ENCODE assay signal across 8 cellular contexts in genomic region chr12:13044002-13044858, GRCh38. TPM values are rescaled to one million over a fixed set of nuclear protein-coding genes. Genes with fewer than 3 reads are reported as not detected.
DNase-seq lines count a peak whose midpoint lies in the region; ATAC-seq and TF ChIP-seq lines count a peak whose summit lies in the region.

Gene FAM234B (plus strand): TSS chr12:13044381. CDS start chr12:13044404, 23 bp downstream.

- H3K79me2 ChIP-seq in GM23248 (ENCODE audit: insufficient read depth) (peaks cover 43% of the 10 kb centered on the region), Loucy (ENCODE audit: insufficient read depth, low read length) (peaks cover 35% of the 10 kb centered on the region; the same call in 1 of the 2 replicates)

- peak within 1 kb of the TSS; percentile 83 for H3K4me3 Mint-ChIP-seq in progenitor cell of endocrine pancreas (ENCODE audit: low read depth)

- peak within 1 kb of the TSS; percentile 97 for H2AFZ ChIP-seq in GM23248
- H2AFZ ChIP-seq in Loucy (ENCODE audit: low read length): peak within 1 kb of the TSS; percentile 95

- in situ Hi-C loops in GM23248 (cut with MboI): loop anchor here (25.0 kb wide), 1 partner anchor 493 kb away; no protein-coding TSS in a partner anchor

- H3K36me3 ChIP-seq in GM23248 (ENCODE audit: low read depth) (no peaks in the 10 kb centered on the region), Loucy (ENCODE audit: insufficient read depth, low read length) (no peaks in the 10 kb centered on the region), right atrium auricular region (no peaks in the 10 kb centered on the region), upper lobe of right lung (no peaks in the 10 kb centered on the region)

- H3K4me3 ChIP-seq in GM23248 (peak within 1 kb of the TSS; percentile 90), Loucy (ENCODE audit: low read length, poor library complexity, severe bottlenecking) (peak within 1 kb of the TSS; percentile 88), right atrium auricular region (peak within 1 kb of the TSS; percentile 94 to 99), upper lobe of right lung (peak within 1 kb of the TSS; percentile 100)

- H3K9ac ChIP-seq in GM23248 (peak within 1 kb of the TSS; percentile 47), Loucy (ENCODE audit: low read depth, low read length, poor library complexity, severe bottlenecking) (peak within 1 kb of the TSS; percentile 68)

- peaks cover 35% of the 10 kb centered on the region for H3K27me3 Mint-ChIP-seq in progenitor cell of endocrine pancreas

- H3K4me1 ChIP-seq in GM23248 (ENCODE audit: insufficient read depth) (peaks cover 3% of the 10 kb centered on the region), Loucy (ENCODE audit: insufficient read depth, low read length, poor library complexity, severe bottlenecking) (peaks cover 34% of the 10 kb centered on the region), right atrium auricular region (peaks cover 0 to 10% of the 10 kb centered on the region in 2 donors), upper lobe of right lung (peaks cover 5% of the 10 kb centered on the region)

- peaks cover 22% of the 10 kb centered on the region for H3K4me1 Mint-ChIP-seq in progenitor cell of endocrine pancreas (ENCODE audit: low read depth)

- peaks cover 2% of the 10 kb centered on the region for H3K36me3 Mint-ChIP-seq in progenitor cell of endocrine pancreas (ENCODE audit: insufficient read depth)

- H3K27ac ChIP-seq in GM23248: no peak within 1 kb of the TSS
- H3K27ac ChIP-seq in right atrium auricular region: peak within 1 kb of the TSS; percentile 67 to 71
- peak within 1 kb of the TSS; percentile 72 for H3K27ac ChIP-seq in upper lobe of right lung

- no peaks in the 10 kb centered on the region for H3K9me3 ChIP-seq in GM23248 (ENCODE audit: low read depth)
- no peaks in the 10 kb centered on the region for H3K9me3 ChIP-seq in Loucy (ENCODE audit: insufficient read depth, low read depth, low read length)
- no peaks in the 10 kb centered on the region for H3K9me3 ChIP-seq in right atrium auricular region
- no peaks in the 10 kb centered on the region for H3K9me3 ChIP-seq in upper lobe of right lung

- WGBS in GM23248 (ENCODE audit: low coverage in 1 of 2, low lambda C conversion rate in 2 of 2, missing lambda C conversion rate in 2 of 2), 2 experiments: 0 to 1% methylated on average over 43 to 71 of the region's 71 CpGs

- peak; percentile 95 for ATAC-seq in upper lobe of right lung

- no peaks in the 10 kb centered on the region for H4K20me1 ChIP-seq in GM23248 (ENCODE audit: insufficient read depth)
- no peaks in the 10 kb centered on the region for H4K20me1 ChIP-seq in Loucy (ENCODE audit: insufficient read depth, low read length, poor library complexity, severe bottlenecking)

- intact Hi-C loops in upper lobe of right lung (cut with DNase I): no loop called here

- H3K9me2 ChIP-seq in GM23248 (ENCODE audit: insufficient read depth) (no peaks in the 10 kb centered on the region), Loucy (replicated peaks; ENCODE audit: low read depth, low read length) (no peaks in the 10 kb centered on the region)

- TF ChIP-seq CTCF in Loucy (conservative IDR thresholded peaks at IDR 0.05; ENCODE audit: low read length) (peak; percentile 35), right atrium auricular region (IDR thresholded peaks at IDR 0.05) (peak in 1 of 2 donors; percentile 66), progenitor cell of endocrine pancreas (IDR thresholded peaks at IDR 0.05; ENCODE audit: unreplicated experiment) (peak; percentile 59), upper lobe of right lung (IDR thresholded peaks at IDR 0.05) (peak; percentile 16)

- H3F3A ChIP-seq in GM23248 (ENCODE audit: insufficient read depth) (peaks cover 1% of the 10 kb centered on the region), Loucy (ENCODE audit: low read depth) (no peaks in the 10 kb centered on the region)

- peaks cover 4% of the 10 kb centered on the region for H3K9me3 Mint-ChIP-seq in progenitor cell of endocrine pancreas (ENCODE audit: low read depth)

- no peaks in the 10 kb centered on the region for H3K27me3 ChIP-seq in GM23248 (replicated peaks; ENCODE audit: insufficient read depth)
- no peaks in the 10 kb centered on the region for H3K27me3 ChIP-seq in Loucy (ENCODE audit: insufficient read depth, low read length, poor library complexity, severe bottlenecking)
- no peaks in the 10 kb centered on the region for H3K27me3 ChIP-seq in right atrium auricular region
- no peaks in the 10 kb centered on the region for H3K27me3 ChIP-seq in upper lobe of right lung

- H3K4me2 ChIP-seq in GM23248 (ENCODE audit: unreplicated experiment) (peak within 1 kb of the TSS; percentile 78), Loucy (ENCODE audit: low read depth, low read length, poor library complexity, severe bottlenecking) (peak within 1 kb of the TSS; percentile 97)

- peak within 1 kb of the TSS; percentile 13 for H3K27ac Mint-ChIP-seq in progenitor cell of endocrine pancreas

- DNase-seq in GM03348 (ENCODE audit: low spot score): peak; percentile 93
- DNase-seq in GM23248: peak; percentile 89
- DNase-seq in T follicular helper cell (ENCODE audit: low read depth): peak; percentile 44
- peak; percentile 83 for DNase-seq in amniotic epithelial cell (ENCODE audit: low read depth)
- peak; percentile 80 for DNase-seq in right atrium auricular region (ENCODE audit: low spot score)
- peak; percentile 85 for DNase-seq in progenitor cell of endocrine pancreas (ENCODE audit: low spot score, unreplicated experiment)
- peak; percentile 91 for DNase-seq in upper lobe of right lung

RNA-seq across cellular contexts. Expression of gene FAM234B, which starts in this region (rescaled TPM):
- 5.0 and 6.4 TPM in 2 replicates for total RNA-seq in GM23248 (2014; rRNA removed; shearing (Covaris generic))
- 5.1 and 5.6 TPM in 2 replicates for polyA plus RNA-seq in GM23248 (2016; fragmentation: Nextera tagmentation; extraction: Ambion mirVana)
- total RNA-seq in right atrium auricular region (1 to 10 TPM; 1.7 to 4.6 TPM), progenitor cell of endocrine pancreas (18.7 and 19.7 TPM in 2 replicates), upper lobe of right lung (9.6 TPM)
